ENCODE assay signal across 8 cellular contexts in genomic region chr2:73981081-73981968, GRCh38. TPM values are rescaled to one million over a fixed set of nuclear protein-coding genes. Genes with fewer than 3 reads are reported as not detected.
DNase-seq lines count a peak whose midpoint lies in the region; ATAC-seq and TF ChIP-seq lines count a peak whose summit lies in the region.

No MANE protein-coding gene starts in this region.

- DNase-seq in CD14-positive monocyte (ENCODE audit: low spot score) (no peak), NCI-H2171 treated with DMSO at 0.1 percent for 48 hours (lab: John Stamatoyannopoulos, UW) (peak; percentile 86)
- DNase-seq in activated naive CD4-positive, alpha-beta T cell treated with anti-CD3 and anti-CD28 coated beads, Interleukin-2, amount 50 U/mL, for 16 hours: peak; percentile 31
- peak; percentile 55 for DNase-seq in stimulated activated CD4-positive, alpha-beta T cell treated with anti-CD3 and anti-CD28 coated beads, Interleukin-1b, Interleukin-23, amount 100 ng/mL, for 48 hours
- no peak for DNase-seq in activated CD4-positive, CD25-positive, alpha-beta regulatory T cell (lab: John Stamatoyannopoulos, UW)

- peak overlapping the region in 5 of 7 donors; percentile 50 to 79 (median 70) for H3K27ac Mint-ChIP-seq in CD14-positive monocyte

- peaks cover 0 to 3% (median 0%) of the 10 kb centered on the region in 7 donors for H3K9me3 Mint-ChIP-seq in CD14-positive monocyte

- ATAC-seq in GM18907 (IDR thresholded peaks at IDR 0.05; ENCODE audit: unreplicated experiment): peak; percentile 37
- ATAC-seq in HG02870 (IDR thresholded peaks at IDR 0.05; ENCODE audit: unreplicated experiment): no peak

- H3K4me3 ChIP-seq in iPS-11a (ENCODE audit: low read depth, low read length): peak overlapping the region; percentile 51

- intact Hi-C loops in CD14-positive monocyte (cut with micrococcal nuclease): loop anchor here (5.0 to 10.0 kb wide), 4 partner anchors 34 to 157 kb away; partner anchors contain the start of genes DGUOK (in 1 of the 2) and STAMBP (in 1 of the 2)

- TF ChIP-seq CTCF in CD14-positive monocyte (IDR thresholded peaks at IDR 0.05): no peak

- H3K27me3 Mint-ChIP-seq in CD14-positive monocyte (ENCODE audit: low read depth in 3 of 3): peaks cover 0 to 3% (median 3%) of the 10 kb centered on the region in 3 donors

- peak overlapping the region; percentile 70 to 89 for H3K4me3 Mint-ChIP-seq in CD14-positive monocyte

- H3K36me3 Mint-ChIP-seq in CD14-positive monocyte: peaks cover 3 to 12% of the 10 kb centered on the region in 2 donors

- H3K4me1 Mint-ChIP-seq in CD14-positive monocyte: peaks cover 69% of the 10 kb centered on the region

RNA-seq across cellular contexts. Expression of gene TET3, which starts 3.4 kb away (rescaled TPM):
- polyA plus RNA-seq in CD14-positive monocyte: 1 to 10 TPM in 1 of 2 donors, under 1 TPM in 1; 0.79 to 1.4 TPM

RNA-seq across cellular contexts. Expression of gene DGUOK, which starts 54.6 kb away (rescaled TPM):
- polyA plus RNA-seq in CD14-positive monocyte: 100 to 1,000 TPM; 123 to 129 TPM

Comparison
In these comparisons a context has a peak if more than half of its experiments do, and no peak if none do; other contexts are left out.
1. DNase-seq: peak in NCI-H2171 treated with DMSO at 0.1 percent for 48 hours (single experiment), activated naive CD4-positive, alpha-beta T cell treated with anti-CD3 and anti-CD28 coated beads, Interleukin-2, amount 50 U/mL, for 16 hours (single experiment) and stimulated activated CD4-positive, alpha-beta T cell treated with anti-CD3 and anti-CD28 coated beads, Interleukin-1b, Interleukin-23, amount 100 ng/mL, for 48 hours (single experiment); none in CD14-positive monocyte (single experiment) and activated CD4-positive, CD25-positive, alpha-beta regulatory T cell (0 of 4).